Comparison of ENCODE assay signal across 21 cellular contexts in the genomic region with DNA sequence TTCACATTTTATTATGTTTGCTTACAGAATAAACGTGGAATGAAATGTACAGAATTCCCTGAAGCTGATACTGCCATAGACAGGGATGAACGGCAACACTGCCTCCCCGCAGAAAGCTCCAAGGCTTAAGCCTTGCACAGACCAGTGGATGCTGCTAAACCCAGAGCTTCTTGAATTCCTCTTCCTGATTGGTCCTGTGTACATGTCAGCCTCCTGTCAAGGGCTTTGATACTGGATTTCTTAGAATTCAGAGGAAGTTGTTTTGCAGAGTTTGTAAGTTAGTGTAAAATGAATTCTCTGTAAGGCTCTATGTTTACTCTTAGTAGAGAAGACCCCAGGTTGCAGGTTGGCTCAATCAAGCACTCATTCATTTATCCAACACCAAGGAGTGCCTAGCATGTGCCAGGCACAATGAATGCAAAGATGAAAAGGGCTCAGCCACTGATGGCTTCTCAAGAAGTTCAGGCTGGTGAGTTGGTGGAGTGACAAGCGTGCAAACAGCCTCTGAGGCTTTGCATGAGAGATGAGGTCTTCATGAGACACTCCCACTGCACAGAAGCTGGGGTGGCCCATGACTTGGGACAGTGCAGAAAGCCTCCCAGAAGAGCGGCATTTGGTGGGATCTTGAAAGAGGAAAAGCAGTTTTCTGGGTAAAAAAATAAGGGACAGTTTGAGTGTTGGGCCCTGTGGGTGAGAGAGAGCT. TPM values are rescaled to one million over a fixed set of nuclear protein-coding genes. Genes with fewer than 3 reads are reported as not detected.
"Had no signal": no experiment of that assay in that cellular context is flagged by ENCODE, and none has a peak within 500 bp of the region (broad histone marks: within the 10 kb centered on the region; RNA-seq: fewer than 3 reads in every experiment).

No MANE protein-coding gene starts in this region.

- H3K4me3 Mint-ChIP-seq: natural killer cell treated with Interleukin-12 subunit alpha and Interleukin-12 subunit beta and Interleukin-15 and Interleukin-18, amount 100 ng/mL, for 72 hours; stimulated activated memory B cell treated with anti-CD40 and anti-IgM and Interleukin-4, amounts not matched to agents 10 μg/mL and 1 μg/mL and 100 μg/mL, for 72 hours; stimulated activated naive CD8-positive, alpha-beta T cell treated with anti-CD3 and anti-CD28 coated beads, Interleukin-15, Interleukin-2, amounts not matched to agents 100 ng/mL and 50 ng/mL, for 24 hours had no signal

- H3K36me3 ChIP-seq: esophagus squamous epithelium, gastroesophageal sphincter, right lobe of liver, tibial artery, upper lobe of left lung, uterus had no signal

- H3K36me3 Mint-ChIP-seq: natural killer cell treated with Interleukin-12 subunit alpha and Interleukin-12 subunit beta and Interleukin-15 and Interleukin-18, amount 100 ng/mL, for 72 hours; stimulated activated memory B cell treated with anti-CD40 and anti-IgM and Interleukin-4, amounts not matched to agents 10 μg/mL and 1 μg/mL and 100 μg/mL, for 72 hours had no signal

- H3K4me3 ChIP-seq: esophagus squamous epithelium, gastroesophageal sphincter, mucosa of descending colon, psoas muscle, right lobe of liver, tibial artery, upper lobe of left lung, uterus had no signal

- DNase-seq: dermis blood vessel endothelial cell; esophagus squamous epithelium; foreskin fibroblast; glutamatergic neuron; islet precursor cell; mammary epithelial cell; mucosa of descending colon; psoas muscle; retina; right lobe of liver; stimulated activated CD4-positive, alpha-beta T cell treated with anti-CD3 and anti-CD28 coated beads, Interleukin-4, amount 100 ng/mL, for 1 hour; stimulated activated CD8-positive, alpha-beta memory T cell treated with anti-CD3 and anti-CD28 coated beads, Interleukin-4, amount 100 ng/mL, for 48 hours; tibial artery; upper lobe of left lung; uterus had no signal

- H3K27ac Mint-ChIP-seq: natural killer cell treated with Interleukin-12 subunit alpha and Interleukin-12 subunit beta and Interleukin-15 and Interleukin-18, amount 100 ng/mL, for 72 hours; stimulated activated memory B cell treated with anti-CD40 and anti-IgM and Interleukin-4, amounts not matched to agents 10 μg/mL and 1 μg/mL and 100 μg/mL, for 72 hours; stimulated activated naive CD8-positive, alpha-beta T cell treated with anti-CD3 and anti-CD28 coated beads, Interleukin-15, Interleukin-2, amounts not matched to agents 100 ng/mL and 50 ng/mL, for 24 hours had no signal

- H3K4me1 ChIP-seq: esophagus squamous epithelium, gastroesophageal sphincter, psoas muscle, right lobe of liver, tibial artery, upper lobe of left lung, uterus had no signal

- H3K9me3 Mint-ChIP-seq: natural killer cell treated with Interleukin-12 subunit alpha and Interleukin-12 subunit beta and Interleukin-15 and Interleukin-18, amount 100 ng/mL, for 72 hours; stimulated activated memory B cell treated with anti-CD40 and anti-IgM and Interleukin-4, amounts not matched to agents 10 μg/mL and 1 μg/mL and 100 μg/mL, for 72 hours; stimulated activated naive CD8-positive, alpha-beta T cell treated with anti-CD3 and anti-CD28 coated beads, Interleukin-15, Interleukin-2, amounts not matched to agents 100 ng/mL and 50 ng/mL, for 24 hours had no signal

- H3K27me3 Mint-ChIP-seq: stimulated activated naive CD8-positive, alpha-beta T cell treated with anti-CD3 and anti-CD28 coated beads, Interleukin-15, Interleukin-2, amounts not matched to agents 100 ng/mL and 50 ng/mL, for 24 hours had no signal

- H3K9me3 ChIP-seq: esophagus squamous epithelium, gastroesophageal sphincter, mucosa of descending colon, psoas muscle, right lobe of liver, tibial artery, upper lobe of left lung, uterus had no signal

- H3K27ac ChIP-seq: esophagus squamous epithelium, gastroesophageal sphincter, psoas muscle, right lobe of liver, tibial artery, upper lobe of left lung, uterus had no signal

- H3K4me1 Mint-ChIP-seq: stimulated activated memory B cell treated with anti-CD40 and anti-IgM and Interleukin-4, amounts not matched to agents 10 μg/mL and 1 μg/mL and 100 μg/mL, for 72 hours had no signal

- ATAC-seq: gastroesophageal sphincter; left lobe of liver; mucosa of descending colon; natural killer cell treated with Interleukin-12 subunit alpha and Interleukin-12 subunit beta and Interleukin-15 and Interleukin-18, amount 100 ng/mL, for 72 hours; psoas muscle; right lobe of liver; stimulated activated memory B cell treated with anti-CD40 and anti-IgM and Interleukin-4, amounts not matched to agents 10 μg/mL and 1 μg/mL and 100 μg/mL, for 72 hours had no signal

- H3K27me3 ChIP-seq: right lobe of liver, tibial artery, upper lobe of left lung, uterus had no signal

RNA-seq across cellular contexts. Expression of a gene that starts 50.4 kb away (rescaled TPM):
- total RNA-seq: epithelial cell of proximal tubule had no signal
